Comparison of ENCODE assay signal across 18 cellular contexts in genomic region chr5:422323-423232, GRCh38. TPM values are rescaled to one million over a fixed set of nuclear protein-coding genes. Genes with fewer than 3 reads are reported as not detected.
DNase-seq lines count a peak whose midpoint lies in the region; ATAC-seq, FAIRE-seq and TF ChIP-seq lines count a peak whose summit lies in the region.
"Had no signal": no experiment of that assay in that cellular context is flagged by ENCODE, and none has a peak within 500 bp of the region (broad histone marks: within the 10 kb centered on the region; RNA-seq: fewer than 3 reads in every experiment).

No MANE protein-coding gene starts in this region.

- no peak overlapping the region for H2AFZ ChIP-seq in neuronal stem cell (ENCODE audit: low read length)

- peak overlapping the region; percentile 57 for H2AK5ac ChIP-seq in neuronal stem cell (ENCODE audit: low read depth, low read length)

- H4K91ac ChIP-seq in neuronal stem cell (ENCODE audit: low read depth, low read length, poor library complexity), result no peak overlapping the region

- H3K79me1 ChIP-seq in neuronal stem cell (ENCODE audit: low read depth, low read length), result no peaks in the 10 kb centered on the region

- no peak overlapping the region for H3K4me3 Mint-ChIP-seq in activated CD4-positive, alpha-beta T cell treated with anti-CD3 and anti-CD28 coated beads, Interleukin-2, amount 10 ng/mL, durations not matched to agents 24 days and 14 days
- H3K4me3 Mint-ChIP-seq in activated CD8-positive, alpha-beta T cell treated with anti-CD3 and anti-CD28 coated beads for 36 hours, result no peak overlapping the region
- H3K4me3 Mint-ChIP-seq: H9 had no signal

- no peaks in the 10 kb centered on the region for H3K9me3 Mint-ChIP-seq in activated CD4-positive, alpha-beta T cell treated with anti-CD3 and anti-CD28 coated beads, Interleukin-2, amount 10 ng/mL, durations not matched to agents 24 days and 14 days
- no peaks in the 10 kb centered on the region for H3K9me3 Mint-ChIP-seq in activated CD8-positive, alpha-beta T cell treated with anti-CD3 and anti-CD28 coated beads for 36 hours

- H3K27ac Mint-ChIP-seq in activated CD4-positive, alpha-beta T cell treated with anti-CD3 and anti-CD28 coated beads, Interleukin-2, amount 10 ng/mL, durations not matched to agents 24 days and 14 days, result peak overlapping the region; percentile 73
- peak overlapping the region; percentile 13 for H3K27ac Mint-ChIP-seq in activated CD8-positive, alpha-beta T cell treated with anti-CD3 and anti-CD28 coated beads for 36 hours
- H3K27ac Mint-ChIP-seq: H9 had no signal

- no peaks in the 10 kb centered on the region for H3K27me3 ChIP-seq in neuronal stem cell (ENCODE audit: control insufficient read depth in 3 of 3, insufficient read depth in 3 of 3, low read depth in 1 of 3, low read length in 3 of 3)

- no peak for DNase-seq in activated CD4-positive, alpha-beta T cell treated with anti-CD3 and anti-CD28 coated beads, Interleukin-2, amount 10 ng/mL, durations not matched to agents 24 days and 14 days
- DNase-seq in activated CD4-positive, alpha-beta T cell treated with anti-CD3 and anti-CD28 coated beads for 4 hours, result no peak
- DNase-seq in GM12891 (ENCODE audit: insufficient read length, low spot score) (no peak), neuronal stem cell (ENCODE audit: low spot score) (no peak), NCI-H2227 (lab: John Stamatoyannopoulos, UW; ENCODE audit: unreplicated experiment) (no peak), HUDEP-2 (lab: John Stamatoyannopoulos, UW; ENCODE audit: unreplicated experiment in 76 of 76) (no peak)
- DNase-seq in activated CD8-positive, alpha-beta T cell treated with anti-CD3 and anti-CD28 coated beads for 36 hours, result no peak
- DNase-seq: activated CD4-positive, alpha-beta T cell treated with anti-CD3 and anti-CD28 coated beads for 48 hours; amygdala; cerebellar nuclear complex; H9; hypothalamus; NCI-H345; right cardiac atrium had no signal

- H3K36me3 ChIP-seq in neuronal stem cell (replicated peaks in 1 of 2; ENCODE audit: control insufficient read depth in 2 of 2, insufficient read depth in 2 of 2, low read length in 2 of 2), result no peaks in the 10 kb centered on the region

- TF ChIP-seq POLR2A in GM12891 (IDR thresholded peaks at IDR 0.05; ENCODE audit: low read depth, low read length), result no peak

- POLR2A ChIA-PET in activated CD8-positive, alpha-beta T cell treated with anti-CD3 and anti-CD28 coated beads for 36 hours (lab: Charles Lee), result interaction anchor here (0.5 kb wide), 1 partner anchor 114 kb away, joined by 3 read pairs; no protein-coding TSS in a partner anchor

- no peak for ATAC-seq in activated CD8-positive, alpha-beta T cell treated with anti-CD3 and anti-CD28 coated beads for 36 hours
- no peak for ATAC-seq in GM21367 (IDR thresholded peaks at IDR 0.05; ENCODE audit: unreplicated experiment)
- ATAC-seq: A549, Right ventricle myocardium inferior had no signal

- peaks cover 23% of the 10 kb centered on the region for H3K4me1 Mint-ChIP-seq in activated CD4-positive, alpha-beta T cell treated with anti-CD3 and anti-CD28 coated beads, Interleukin-2, amount 10 ng/mL, durations not matched to agents 24 days and 14 days
- H3K4me1 Mint-ChIP-seq in activated CD8-positive, alpha-beta T cell treated with anti-CD3 and anti-CD28 coated beads for 36 hours (ENCODE audit: low read depth), result peaks cover 17% of the 10 kb centered on the region

- peaks cover 3 to 5% of the 10 kb centered on the region in 2 donors for H3K4me1 ChIP-seq in neuronal stem cell (ENCODE audit: control insufficient read depth in 2 of 2, insufficient read depth in 1 of 2, low read depth in 1 of 2, low read length in 2 of 2)

- no peak overlapping the region for H4K8ac ChIP-seq in neuronal stem cell (ENCODE audit: low read depth, low read length)

- H2BK5ac ChIP-seq in neuronal stem cell (ENCODE audit: low read length), result no peak overlapping the region

- H3K9me3 ChIP-seq in neuronal stem cell (replicated peaks in 1 of 2; ENCODE audit: control insufficient read depth in 2 of 2, insufficient read depth in 1 of 2, low read depth in 1 of 2, low read length in 2 of 2), result peaks cover 0 to 3% of the 10 kb centered on the region in 2 donors
- H3K9me3 ChIP-seq: A549 had no signal

- no CpG with 5 or more reads among the region's 32 CpGs for WGBS in neuronal stem cell (ENCODE audit: extremely low coverage in 2 of 2, insufficient read length in 2 of 2, insufficient replicate concordance in 1 of 2), 2 donors

- H3K18ac ChIP-seq in neuronal stem cell (ENCODE audit: low read length), result no peak overlapping the region

- no peak for TF ChIP-seq CTCF in activated CD8-positive, alpha-beta T cell treated with anti-CD3 and anti-CD28 coated beads for 36 hours (IDR thresholded peaks at IDR 0.05)

- FAIRE-seq in GM12891 (lab: Jason Lieb, UNC), result no peak
- FAIRE-seq: A549, urothelium cell line had no signal

- no peak overlapping the region for H3K4me2 ChIP-seq in neuronal stem cell (ENCODE audit: insufficient read depth, low read length, poor library complexity, severe bottlenecking)
- H3K4me2 ChIP-seq: A549 had no signal

- H3K14ac ChIP-seq in neuronal stem cell (ENCODE audit: low read length), result peak overlapping the region; percentile 17

- no peak overlapping the region for H2BK12ac ChIP-seq in neuronal stem cell (ENCODE audit: low read length)

- CTCF ChIA-PET in activated CD8-positive, alpha-beta T cell treated with anti-CD3 and anti-CD28 coated beads for 36 hours (lab: Charles Lee), result interaction anchor here (2.2 kb wide), 1 partner anchor 106 kb away, joined by 8 read pairs; no protein-coding TSS in a partner anchor

- no peak overlapping the region for H3K4ac ChIP-seq in neuronal stem cell (ENCODE audit: low read length)

- H2BK15ac ChIP-seq in neuronal stem cell (ENCODE audit: low read length), result peak overlapping the region; percentile 20

- intact Hi-C loops in activated CD4-positive, alpha-beta T cell treated with anti-CD3 and anti-CD28 coated beads, Interleukin-2, amount 10 ng/mL, durations not matched to agents 24 days and 14 days (cut with micrococcal nuclease), result no loop called here
- intact Hi-C loops in activated CD8-positive, alpha-beta T cell treated with anti-CD3 and anti-CD28 coated beads for 36 hours (cut with micrococcal nuclease), result no loop called here

- peak overlapping the region; percentile 74 for H3K23ac ChIP-seq in neuronal stem cell (ENCODE audit: low read depth, low read length, poor library complexity)

- H2BK120ac ChIP-seq in neuronal stem cell (ENCODE audit: low read depth, low read length), result no peak overlapping the region

- H3K9ac ChIP-seq in neuronal stem cell (ENCODE audit: low read depth, low read length, poor library complexity), result no peak overlapping the region

- no peak overlapping the region for H3K27ac ChIP-seq in neuronal stem cell (replicated peaks; ENCODE audit: low read length)
- H3K27ac ChIP-seq: A549 had no signal

- H3K36me3 Mint-ChIP-seq in activated CD4-positive, alpha-beta T cell treated with anti-CD3 and anti-CD28 coated beads, Interleukin-2, amount 10 ng/mL, durations not matched to agents 24 days and 14 days (ENCODE audit: low read depth), result peaks cover 15% of the 10 kb centered on the region
- peaks cover 19% of the 10 kb centered on the region for H3K36me3 Mint-ChIP-seq in activated CD8-positive, alpha-beta T cell treated with anti-CD3 and anti-CD28 coated beads for 36 hours (ENCODE audit: low read depth)

- no peak overlapping the region for H3K4me3 ChIP-seq in neuronal stem cell (ENCODE audit: low read length in 2 of 2)
- H3K4me3 ChIP-seq: A549 had no signal

- H3K27me3 Mint-ChIP-seq in activated CD4-positive, alpha-beta T cell treated with anti-CD3 and anti-CD28 coated beads, Interleukin-2, amount 10 ng/mL, durations not matched to agents 24 days and 14 days, result no peaks in the 10 kb centered on the region
- peaks cover 6% of the 10 kb centered on the region for H3K27me3 Mint-ChIP-seq in activated CD8-positive, alpha-beta T cell treated with anti-CD3 and anti-CD28 coated beads for 36 hours

TF ChIP-seq in GM12891, 5 proteins besides CTCF, POLR2A, EP300 and RAD21:
- TF ChIP-seq PAX5 (IDR thresholded peaks at IDR 0.05; ENCODE audit: insufficient read depth, low read length, severe bottlenecking), result no peak
- 0 out of 2 replicates have a peak, but pooled peaks have one; percentile 16 for TF ChIP-seq POLR2AphosphoS5 (IDR thresholded peaks at IDR 0.05; ENCODE audit: low read depth, low read length)

RNA-seq across cellular contexts. Expression of gene EXOC3, which starts 20.4 kb away (rescaled TPM):
- 64.5 and 67.2 TPM in 2 replicates for total RNA-seq in activated CD4-positive, alpha-beta T cell treated with anti-CD3 and anti-CD28 coated beads, Interleukin-2, amount 10 ng/mL, durations not matched to agents 24 days and 14 days
- polyA plus RNA-seq in GM12891 (2012; ENCODE audit: low read depth, missing spikeins), result 46.1 TPM
- total RNA-seq in activated CD8-positive, alpha-beta T cell treated with anti-CD3 and anti-CD28 coated beads for 36 hours, result 10 to 100 TPM; 65.9 to 67.6 TPM
- polyA plus RNA-seq in neuronal stem cell (2013, experiment 1 of 2), result 18.9 TPM
- 18.7 TPM for polyA plus RNA-seq in neuronal stem cell (2013, experiment 2 of 2)
